Comparison of ENCODE assay signal across 21 cellular contexts in the genomic region with DNA sequence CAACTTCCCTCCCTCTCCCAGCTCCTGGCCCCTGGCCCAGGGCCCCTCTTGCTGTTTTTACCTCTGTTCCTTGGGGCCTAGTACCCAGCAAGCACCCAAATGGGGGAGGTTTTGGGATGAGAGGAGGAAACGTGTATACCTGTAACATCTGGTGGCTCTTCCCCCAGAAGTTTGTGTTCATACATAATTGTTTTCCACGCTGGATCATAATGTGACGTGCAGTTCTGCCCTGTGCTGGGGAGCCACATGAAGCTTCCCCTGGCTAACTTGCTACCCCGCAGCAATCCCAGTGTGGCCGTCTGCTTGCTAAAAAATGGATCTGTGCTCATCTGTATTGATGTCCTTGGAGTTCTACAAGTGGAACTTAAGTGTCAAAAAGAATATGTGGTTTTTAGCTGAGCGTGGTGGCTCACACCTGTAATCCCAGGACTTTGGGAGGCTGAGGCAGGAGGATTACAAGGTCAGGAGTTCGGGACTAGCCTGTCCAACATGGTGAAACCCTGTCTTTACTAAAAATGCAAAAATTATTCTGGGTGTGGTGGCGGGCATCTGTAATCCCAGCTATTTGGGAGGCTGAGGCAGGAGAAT. TPM values are rescaled to one million over a fixed set of nuclear protein-coding genes. Genes with fewer than 3 reads are reported as not detected.
DNase-seq lines count a peak whose midpoint lies in the region; ATAC-seq and TF ChIP-seq lines count a peak whose summit lies in the region.
"Had no signal": no experiment of that assay in that cellular context is flagged by ENCODE, and none has a peak within 500 bp of the region (broad histone marks: within the 10 kb centered on the region; RNA-seq: fewer than 3 reads in every experiment).

No MANE protein-coding gene starts in this region.

- H3K4me1 Mint-ChIP-seq in Calu3 (ENCODE audit: low read depth, unreplicated experiment) (peaks cover 3% of the 10 kb centered on the region), neural progenitor cell (peaks cover 30% of the 10 kb centered on the region)

- no peak overlapping the region for H3K4me3 Mint-ChIP-seq in Calu3 (ENCODE audit: low read depth, unreplicated experiment)
- peak overlapping the region; percentile 33 for H3K4me3 Mint-ChIP-seq in neural progenitor cell
- H3K4me3 Mint-ChIP-seq: activated CD8-positive, alpha-beta memory T cell treated with anti-CD3 and anti-CD28 coated beads, Interleukin-2, amount 10 ng/mL, durations not matched to agents 7 days and 5 days; CD4-positive, alpha-beta T cell; naive thymus-derived CD8-positive, alpha-beta T cell had no signal

- H3K9me3 ChIP-seq in RWPE2 (ENCODE audit: severe bottlenecking) = no peaks in the 10 kb centered on the region
- no peaks in the 10 kb centered on the region for H3K9me3 ChIP-seq in neural progenitor cell (ENCODE audit: low read depth)

- peaks cover 7% of the 10 kb centered on the region for H3K4me1 ChIP-seq in RWPE2 (ENCODE audit: insufficient read depth, poor library complexity, severe bottlenecking)
- H3K4me1 ChIP-seq in neural progenitor cell = peaks cover 10% of the 10 kb centered on the region

- no peak overlapping the region for H3K9ac ChIP-seq in neural progenitor cell

- H3K27me3 Mint-ChIP-seq in Calu3 (ENCODE audit: unreplicated experiment) (no peaks in the 10 kb centered on the region), neural progenitor cell (ENCODE audit: insufficient read depth, low read depth) (peaks cover 10% of the 10 kb centered on the region)
- H3K27me3 Mint-ChIP-seq: CD4-positive, alpha-beta T cell had no signal

- DNase-seq in Calu3 (no peak), RWPE2 (ENCODE audit: low spot score) (peak; percentile 34), fibroblast of the aortic adventitia (ENCODE audit: low read depth) (peak; percentile 22), neural progenitor cell (ENCODE audit: low spot score) (no peak), NCI-H69 (lab: John Stamatoyannopoulos, UW) (no peak), hypothalamus (lab: John Stamatoyannopoulos, UW) (no peak), ureter (ENCODE audit: low spot score) (no peak)
- DNase-seq in activated CD8-positive, alpha-beta memory T cell treated with anti-CD3 and anti-CD28 coated beads, Interleukin-2, amount 50 U/mL, for 48 hours = no peak
- DNase-seq: activated CD4-positive, alpha-beta T cell treated with anti-CD3 and anti-CD28 coated beads for 48 hours; activated CD8-positive, alpha-beta memory T cell treated with anti-CD3 and anti-CD28 coated beads, Interleukin-2, amount 10 ng/mL, durations not matched to agents 7 days and 5 days; activated effector memory CD4-positive, alpha-beta T cell treated with Interleukin-2 at 50 U/mL for 16 hours; amniotic stem cell; effector memory CD4-positive, alpha-beta T cell; KBM-7; NCI-H1048; NCI-H2081; NCI-H446 treated with DMSO at 0.1 percent for 48 hours; stimulated activated CD4-positive, alpha-beta T cell treated with anti-CD3 and anti-CD28 coated beads, Interleukin-4, amount 100 ng/mL, for 4 hours had no signal

- H3K27ac Mint-ChIP-seq in Calu3 (ENCODE audit: unreplicated experiment) = peak overlapping the region; percentile 20
- peak overlapping the region; percentile 50 for H3K27ac Mint-ChIP-seq in neural progenitor cell
- H3K27ac Mint-ChIP-seq: activated CD8-positive, alpha-beta memory T cell treated with anti-CD3 and anti-CD28 coated beads, Interleukin-2, amount 10 ng/mL, durations not matched to agents 7 days and 5 days; CD4-positive, alpha-beta T cell had no signal

- no peak for TF ChIP-seq CTCF in Calu3 (IDR thresholded peaks at IDR 0.05; ENCODE audit: unreplicated experiment)
- no peak for TF ChIP-seq CTCF in RWPE2 (IDR thresholded peaks at IDR 0.05; ENCODE audit: poor library complexity, severe bottlenecking)
- TF ChIP-seq CTCF in fibroblast of the aortic adventitia (IDR thresholded peaks at IDR 0.05; ENCODE audit: insufficient read depth, low read length) = no peak
- TF ChIP-seq CTCF in neural progenitor cell (IDR thresholded peaks at IDR 0.05) = no peak

- H3K36me3 Mint-ChIP-seq in Calu3 (ENCODE audit: insufficient read depth, unreplicated experiment) (peaks cover 73% of the 10 kb centered on the region), neural progenitor cell (peaks cover 16% of the 10 kb centered on the region)

- no peak for ATAC-seq in RWPE2 (ENCODE audit: low read depth)
- ATAC-seq: activated CD8-positive, alpha-beta memory T cell treated with anti-CD3 and anti-CD28 coated beads, Interleukin-2, amount 10 ng/mL, durations not matched to agents 7 days and 5 days; naive thymus-derived CD8-positive, alpha-beta T cell had no signal

- H3F3A ChIP-seq in neural progenitor cell (ENCODE audit: low read depth) = peaks cover 11% of the 10 kb centered on the region

- H3K27me3 ChIP-seq in RWPE2 (ENCODE audit: insufficient read depth, poor library complexity, severe bottlenecking) (no peaks in the 10 kb centered on the region), neural progenitor cell (peaks cover 1% of the 10 kb centered on the region)

- H3K9me3 Mint-ChIP-seq in Calu3 (ENCODE audit: low read depth, unreplicated experiment) = no peaks in the 10 kb centered on the region
- H3K9me3 Mint-ChIP-seq in neural progenitor cell = no peaks in the 10 kb centered on the region
- H3K9me3 Mint-ChIP-seq: CD4-positive, alpha-beta T cell; naive thymus-derived CD8-positive, alpha-beta T cell had no signal

- H3K27ac ChIP-seq in RWPE2 (ENCODE audit: poor library complexity, severe bottlenecking) (peak overlapping the region; percentile 50), neural progenitor cell (no peak overlapping the region)

- no TSS peak for BruUV-seq in Calu3 (replicated peaks; lab: Mats Ljungman, UMichigan)

- H3K4me3 ChIP-seq in RWPE2 (ENCODE audit: severe bottlenecking) (no peak overlapping the region), fibroblast of the aortic adventitia (ENCODE audit: low read depth, low read length) (no peak overlapping the region), neural progenitor cell (no peak overlapping the region)
- H3K4me3 ChIP-seq: smooth muscle cell had no signal

- H2AFZ ChIP-seq in neural progenitor cell (replicated peaks) = no peak overlapping the region

- H3K4me2 ChIP-seq in neural progenitor cell = no peak overlapping the region
- H3K4me2 ChIP-seq: smooth muscle cell had no signal

- H4K20me1 ChIP-seq in neural progenitor cell (ENCODE audit: low read depth) = peaks cover 4% of the 10 kb centered on the region

- peaks cover 30% of the 10 kb centered on the region for H3K36me3 ChIP-seq in RWPE2 (ENCODE audit: low read depth)
- H3K36me3 ChIP-seq in neural progenitor cell = no peaks in the 10 kb centered on the region

- H3K79me2 ChIP-seq in neural progenitor cell (ENCODE audit: low read depth) = peaks cover 5% of the 10 kb centered on the region

- intact Hi-C loops in Calu3 (cut with micrococcal nuclease; ENCODE audit: unreplicated experiment) = no loop called here

- CTCF ChIA-PET in Calu3 (lab: Charles Lee) = no interaction called here

RNA-seq across cellular contexts. Expression of a gene that starts 36.5 kb away (rescaled TPM):
- total RNA-seq in Calu3 (2022) = 7.7 and 8.0 TPM in 2 replicates
- 1.1 and 1.7 TPM in 2 replicates for total RNA-seq in fibroblast of the aortic adventitia (ENCODE audit: low replicate concordance)
- 1.8 TPM in 1 of 2 replicates, not detected in the other for total RNA-seq in neural progenitor cell (ENCODE audit: low replicate concordance)
- 1.4 TPM for total RNA-seq in ureter

Comparison
In these comparisons a context has a peak if more than half of its experiments do, and no peak if none do; other contexts are left out.
1. DNase-seq: peak in RWPE2 (single experiment) and fibroblast of the aortic adventitia (single experiment); none in Calu3 (single experiment), neural progenitor cell (single experiment), activated CD8-positive, alpha-beta memory T cell treated with anti-CD3 and anti-CD28 coated beads, Interleukin-2, amount 50 U/mL, for 48 hours (single experiment), NCI-H69 (single experiment), hypothalamus (0 of 51) and ureter (single experiment).